ENCODE assay signal across 10 cellular contexts in the genomic region with DNA sequence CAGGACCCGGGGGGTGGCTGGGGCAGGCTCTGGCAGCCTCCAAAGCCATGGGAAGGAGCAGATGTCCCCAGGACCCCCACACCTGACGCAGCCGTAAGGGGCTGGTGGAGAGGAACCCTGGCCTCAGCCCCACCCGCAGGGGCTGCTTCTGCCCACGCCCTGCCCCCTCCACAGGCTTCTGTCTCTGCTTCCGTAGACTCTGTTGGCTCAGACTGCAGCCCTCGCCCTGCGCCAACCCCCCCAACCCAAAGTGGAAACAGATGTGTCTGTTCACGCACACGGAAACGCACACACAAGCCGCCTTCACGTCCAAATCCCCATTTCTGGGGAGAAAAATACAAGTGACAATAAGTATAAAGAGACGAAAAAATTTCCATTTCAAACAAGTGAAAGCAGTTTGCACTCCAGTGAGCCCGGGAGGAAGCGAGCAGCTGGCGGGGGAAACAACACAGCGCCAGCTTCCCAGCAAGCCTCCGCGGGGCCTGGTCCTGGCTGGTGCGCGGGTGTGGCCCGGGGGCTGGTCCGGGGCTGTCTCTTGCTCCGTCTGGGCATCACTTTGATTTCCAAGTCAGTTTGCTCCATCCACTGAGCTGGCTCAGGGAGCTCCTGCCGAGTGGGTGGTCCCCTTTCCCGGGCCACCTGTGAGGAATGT. TPM values are rescaled to one million over a fixed set of nuclear protein-coding genes. Genes with fewer than 3 reads are reported as not detected.
DNase-seq lines count a peak whose midpoint lies in the region; ATAC-seq and TF ChIP-seq lines count a peak whose summit lies in the region.
"Had no signal": no experiment of that assay in that cellular context is flagged by ENCODE, and none has a peak within 500 bp of the region (broad histone marks: within the 10 kb centered on the region; RNA-seq: fewer than 3 reads in every experiment).

No MANE protein-coding gene starts in this region.

- H2AFZ ChIP-seq in neuron (ENCODE audit: low read depth, low read length) (peak overlapping the region; percentile 12), Karpas-422 (ENCODE audit: low read length) (no peak overlapping the region)

- ATAC-seq in HG02870 (IDR thresholded peaks at IDR 0.05; ENCODE audit: unreplicated experiment) = no peak

- no peak overlapping the region for H3K9ac ChIP-seq in Karpas-422 (ENCODE audit: low read length)

- H3K79me2 ChIP-seq in Karpas-422 (ENCODE audit: low read length) = no peaks in the 10 kb centered on the region

- H4K20me1 ChIP-seq in Karpas-422 (ENCODE audit: insufficient read depth, low read depth, low read length) = no peaks in the 10 kb centered on the region

- no peaks in the 10 kb centered on the region for H3K9me2 ChIP-seq in Karpas-422 (replicated peaks; ENCODE audit: insufficient read depth, low read length)

- no peak overlapping the region for H3K27ac ChIP-seq in Karpas-422 (ENCODE audit: low read length)

- DNase-seq in AG09319 (ENCODE audit: extremely low read depth, low read depth) = peak; percentile 5
- peak; percentile 37 for DNase-seq in NOMO-1 treated with DMSO at 0.1 percent for 48 hours (lab: John Stamatoyannopoulos, UW; ENCODE audit: unreplicated experiment)
- peak; percentile 58 for DNase-seq in fibroblast of gingiva (ENCODE audit: low read depth)
- DNase-seq in Karpas-422 = no peak
- DNase-seq in HuH-7 (ENCODE audit: low spot score) = no peak
- DNase-seq in SW480 (ENCODE audit: low spot score) = no peak
- DNase-seq: immature natural killer cell, NCI-H187 treated with DMSO at 0.1 percent for 48 hours had no signal

- no peaks in the 10 kb centered on the region for H3K36me3 ChIP-seq in neuron (ENCODE audit: insufficient read depth, low read length)
- no peaks in the 10 kb centered on the region for H3K36me3 ChIP-seq in Karpas-422 (ENCODE audit: insufficient read depth, low read length)

- no peak overlapping the region for H3K4me2 ChIP-seq in Karpas-422 (ENCODE audit: low read depth, low read length, poor library complexity, severe bottlenecking)

- TF ChIP-seq CTCF in AG09319 (IDR thresholded peaks at IDR 0.05; ENCODE audit: low read depth, low read length) = no peak

- peaks cover 32% of the 10 kb centered on the region for H3K4me1 ChIP-seq in neuron (ENCODE audit: insufficient read depth, low read length)
- H3K4me1 ChIP-seq in Karpas-422 (ENCODE audit: low read length) = no peaks in the 10 kb centered on the region

- peaks cover 17% of the 10 kb centered on the region for H3K27me3 ChIP-seq in neuron (ENCODE audit: insufficient read depth, low read length)
- no peaks in the 10 kb centered on the region for H3K27me3 ChIP-seq in Karpas-422 (ENCODE audit: low read length)

- H3K9me3 ChIP-seq in neuron (ENCODE audit: low read length) (peaks cover 2% of the 10 kb centered on the region), Karpas-422 (ENCODE audit: low read length) (no peaks in the 10 kb centered on the region)

- H3K4me3 ChIP-seq in neuron (ENCODE audit: low read length) (peak overlapping the region; percentile 5), Karpas-422 (ENCODE audit: low read length) (no peak overlapping the region)

RNA-seq across cellular contexts. Expression of gene RXRA, which starts 32.6 kb away (rescaled TPM):
- not detected in 2 replicates for total RNA-seq in Karpas-422 (2014; rRNA removed; shearing (Covaris generic); ENCODE audit: low replicate concordance)

Comparison
In these comparisons a context has a peak if more than half of its experiments do, and no peak if none do; other contexts are left out.
1. DNase-seq: peak in AG09319 (single experiment), NOMO-1 treated with DMSO at 0.1 percent for 48 hours (single experiment) and fibroblast of gingiva (single experiment); none in Karpas-422 (single experiment), HuH-7 (single experiment) and SW480 (single experiment).